Comparison of ENCODE assay signal across 1 cellular context in the genomic region with DNA sequence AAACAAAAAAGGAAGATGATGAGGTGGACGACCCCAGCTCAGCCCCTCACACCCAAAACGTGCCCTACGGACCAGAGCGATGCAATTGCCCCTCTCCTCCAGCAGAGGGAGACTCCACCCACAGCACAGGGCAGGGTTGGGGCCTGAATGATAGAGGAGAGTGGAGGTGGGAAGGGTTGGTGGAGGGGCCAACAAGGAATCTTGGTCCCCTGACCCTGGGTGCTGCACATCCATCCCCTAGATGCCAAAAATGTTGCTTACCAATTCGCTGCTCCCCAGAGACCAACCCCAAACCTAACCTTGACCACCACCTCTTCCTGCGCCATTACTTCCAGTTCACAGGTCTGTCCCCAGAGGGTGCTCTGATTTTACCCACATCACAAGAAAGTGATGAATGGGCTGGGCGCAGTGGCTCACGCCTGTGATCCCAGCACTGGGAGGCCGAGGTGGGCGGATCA.
A peak's percentile ranks its signal among the peaks of the same experiment; 100 is the strongest.
TF ChIP-seq lines count a peak whose summit lies in the region.

No MANE protein-coding gene starts in this region.

TF ChIP-seq in HepG2, 621 proteins besides CTCF, POLR2A, EP300 and RAD21:
- peak; percentile 26; the same call in 1 of the 2 replicates for TF ChIP-seq ZMYM4 (CRISPR knock-in tag; IDR thresholded peaks at IDR 0.05)
- TF ChIP-seq ZSCAN25 (CRISPR knock-in tag; IDR thresholded peaks at IDR 0.05), result peak; percentile 77
- no peak for TF ChIP-seq ONECUT2 (CRISPR knock-in tag; IDR thresholded peaks at IDR 0.05)
- TF ChIP-seq STAG1 (CRISPR knock-in tag; IDR thresholded peaks at IDR 0.05), result peak; percentile 57
- TF ChIP-seq XRCC5 (optimal IDR thresholded peaks at IDR 0.05; ENCODE audit: low read length), result peak; percentile 27
- TF ChIP-seq ZFX (CRISPR knock-in tag; IDR thresholded peaks at IDR 0.05; ENCODE audit: low read depth), result 0 out of 2 replicates have a peak, but pooled peaks have one; percentile 16
- peak; percentile 20; the same call in 1 of the 2 replicates for TF ChIP-seq BHLHE40 (IDR thresholded peaks at IDR 0.05; ENCODE audit: low read length)
- TF ChIP-seq KDM2A (CRISPR knock-in tag; IDR thresholded peaks at IDR 0.05; ENCODE audit: borderline replicate concordance, low read depth), result peak; percentile 34; the same call in 1 of the 2 replicates
- TF ChIP-seq, protein P1, sequence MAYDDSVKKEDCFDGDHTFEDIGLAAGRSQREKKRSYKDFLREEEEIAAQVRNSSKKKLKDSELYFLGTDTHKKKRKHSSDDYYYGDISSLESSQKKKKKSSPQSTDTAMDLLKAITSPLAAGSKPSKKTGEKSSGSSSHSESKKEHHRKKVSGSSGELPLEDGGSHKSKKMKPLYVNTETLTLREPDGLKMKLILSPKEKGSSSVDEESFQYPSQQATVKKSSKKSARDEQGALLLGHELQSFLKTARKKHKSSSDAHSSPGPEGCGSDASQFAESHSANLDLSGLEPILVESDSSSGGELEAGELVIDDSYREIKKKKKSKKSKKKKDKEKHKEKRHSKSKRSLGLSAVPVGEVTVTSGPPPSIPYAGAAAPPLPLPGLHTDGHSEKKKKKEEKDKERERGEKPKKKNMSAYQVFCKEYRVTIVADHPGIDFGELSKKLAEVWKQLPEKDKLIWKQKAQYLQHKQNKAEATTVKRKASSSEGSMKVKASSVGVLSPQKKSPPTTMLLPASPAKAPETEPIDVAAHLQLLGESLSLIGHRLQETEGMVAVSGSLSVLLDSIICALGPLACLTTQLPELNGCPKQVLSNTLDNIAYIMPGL (CRISPR knock-in tag; IDR thresholded peaks at IDR 0.05; ENCODE audit: borderline replicate concordance in 1 of 2, low read depth in 1 of 2), result 0 out of 4 replicates have a peak, but pooled peaks of 1 of the 2 experiments have one; percentile 29
- TF ChIP-seq, protein P2, sequence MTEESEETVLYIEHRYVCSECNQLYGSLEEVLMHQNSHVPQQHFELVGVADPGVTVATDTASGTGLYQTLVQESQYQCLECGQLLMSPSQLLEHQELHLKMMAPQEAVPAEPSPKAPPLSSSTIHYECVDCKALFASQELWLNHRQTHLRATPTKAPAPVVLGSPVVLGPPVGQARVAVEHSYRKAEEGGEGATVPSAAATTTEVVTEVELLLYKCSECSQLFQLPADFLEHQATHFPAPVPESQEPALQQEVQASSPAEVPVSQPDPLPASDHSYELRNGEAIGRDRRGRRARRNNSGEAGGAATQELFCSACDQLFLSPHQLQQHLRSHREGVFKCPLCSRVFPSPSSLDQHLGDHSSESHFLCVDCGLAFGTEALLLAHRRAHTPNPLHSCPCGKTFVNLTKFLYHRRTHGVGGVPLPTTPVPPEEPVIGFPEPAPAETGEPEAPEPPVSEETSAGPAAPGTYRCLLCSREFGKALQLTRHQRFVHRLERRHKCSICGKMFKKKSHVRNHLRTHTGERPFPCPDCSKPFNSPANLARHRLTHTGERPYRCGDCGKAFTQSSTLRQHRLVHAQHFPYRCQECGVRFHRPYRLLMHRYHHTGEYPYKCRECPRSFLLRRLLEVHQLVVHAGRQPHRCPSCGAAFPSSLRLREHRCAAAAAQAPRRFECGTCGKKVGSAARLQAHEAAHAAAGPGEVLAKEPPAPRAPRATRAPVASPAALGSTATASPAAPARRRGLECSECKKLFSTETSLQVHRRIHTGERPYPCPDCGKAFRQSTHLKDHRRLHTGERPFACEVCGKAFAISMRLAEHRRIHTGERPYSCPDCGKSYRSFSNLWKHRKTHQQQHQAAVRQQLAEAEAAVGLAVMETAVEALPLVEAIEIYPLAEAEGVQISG (CRISPR knock-in tag; IDR thresholded peaks at IDR 0.05), result no peak
- TF ChIP-seq SMC3 (IDR thresholded peaks at IDR 0.05; ENCODE audit: low read length), result peak; percentile 47; the same call in 1 of the 2 replicates
- 0 out of 2 replicates have a peak, but pooled peaks have one; percentile 31 for TF ChIP-seq SP4 (CRISPR knock-in tag; IDR thresholded peaks at IDR 0.05)
- TF ChIP-seq ZNF333 (CRISPR knock-in tag; IDR thresholded peaks at IDR 0.05; ENCODE audit: borderline replicate concordance), result no peak
